Comparison of ENCODE assay signal across 1 cellular context in the genomic region with DNA sequence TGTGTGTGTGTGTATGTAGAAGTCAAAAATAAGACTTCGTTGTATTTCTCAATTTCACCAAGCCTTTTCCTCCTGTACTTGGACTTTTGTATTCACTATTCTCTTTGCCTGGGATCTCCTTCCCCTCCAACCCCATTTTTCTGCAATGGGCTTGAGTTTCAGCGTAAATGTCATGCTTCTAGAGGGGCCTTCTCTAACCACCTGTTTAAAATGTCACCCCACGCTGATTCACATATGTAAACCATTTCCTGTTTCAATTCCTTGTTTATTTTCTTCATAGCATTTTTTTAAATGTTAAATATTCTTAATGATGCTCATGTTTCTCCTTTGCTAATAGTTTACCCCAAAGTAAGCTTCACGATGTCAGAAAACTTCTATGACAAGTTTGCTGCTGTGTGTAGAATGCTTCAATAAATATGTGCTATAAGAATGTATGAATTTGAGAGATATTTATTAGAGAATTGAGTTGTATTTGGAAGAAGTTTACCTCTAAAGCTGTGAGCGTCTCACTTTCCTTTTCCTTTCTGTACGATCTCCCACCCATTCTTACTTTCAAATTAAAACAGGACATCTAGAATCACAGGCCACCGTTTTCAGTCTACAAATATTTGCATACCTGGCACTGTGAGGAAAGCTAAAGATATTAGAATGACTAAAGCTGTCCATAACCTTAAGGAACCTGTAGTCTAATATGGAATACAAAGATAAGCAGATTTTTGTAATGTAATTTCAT.
A peak's percentile ranks its signal among the peaks of the same experiment; 100 is the strongest.
TF ChIP-seq lines count a peak whose summit lies in the region.

No MANE protein-coding gene starts in this region.

TF ChIP-seq in GM12878, 131 proteins besides CTCF, POLR2A, EP300 and RAD21 (continued from another document):
- TF ChIP-seq, protein P1, sequence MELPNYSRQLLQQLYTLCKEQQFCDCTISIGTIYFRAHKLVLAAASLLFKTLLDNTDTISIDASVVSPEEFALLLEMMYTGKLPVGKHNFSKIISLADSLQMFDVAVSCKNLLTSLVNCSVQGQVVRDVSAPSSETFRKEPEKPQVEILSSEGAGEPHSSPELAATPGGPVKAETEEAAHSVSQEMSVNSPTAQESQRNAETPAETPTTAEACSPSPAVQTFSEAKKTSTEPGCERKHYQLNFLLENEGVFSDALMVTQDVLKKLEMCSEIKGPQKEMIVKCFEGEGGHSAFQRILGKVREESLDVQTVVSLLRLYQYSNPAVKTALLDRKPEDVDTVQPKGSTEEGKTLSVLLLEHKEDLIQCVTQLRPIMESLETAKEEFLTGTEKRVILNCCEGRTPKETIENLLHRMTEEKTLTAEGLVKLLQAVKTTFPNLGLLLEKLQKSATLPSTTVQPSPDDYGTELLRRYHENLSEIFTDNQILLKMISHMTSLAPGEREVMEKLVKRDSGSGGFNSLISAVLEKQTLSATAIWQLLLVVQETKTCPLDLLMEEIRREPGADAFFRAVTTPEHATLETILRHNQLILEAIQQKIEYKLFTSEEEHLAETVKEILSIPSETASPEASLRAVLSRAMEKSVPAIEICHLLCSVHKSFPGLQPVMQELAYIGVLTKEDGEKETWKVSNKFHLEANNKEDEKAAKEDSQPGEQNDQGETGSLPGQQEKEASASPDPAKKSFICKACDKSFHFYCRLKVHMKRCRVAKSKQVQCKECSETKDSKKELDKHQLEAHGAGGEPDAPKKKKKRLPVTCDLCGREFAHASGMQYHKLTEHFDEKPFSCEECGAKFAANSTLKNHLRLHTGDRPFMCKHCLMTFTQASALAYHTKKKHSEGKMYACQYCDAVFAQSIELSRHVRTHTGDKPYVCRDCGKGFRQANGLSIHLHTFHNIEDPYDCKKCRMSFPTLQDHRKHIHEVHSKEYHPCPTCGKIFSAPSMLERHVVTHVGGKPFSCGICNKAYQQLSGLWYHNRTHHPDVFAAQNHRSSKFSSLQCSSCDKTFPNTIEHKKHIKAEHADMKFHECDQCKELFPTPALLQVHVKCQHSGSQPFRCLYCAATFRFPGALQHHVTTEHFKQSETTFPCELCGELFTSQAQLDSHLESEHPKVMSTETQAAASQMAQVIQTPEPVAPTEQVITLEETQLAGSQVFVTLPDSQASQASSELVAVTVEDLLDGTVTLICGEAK (IDR thresholded peaks at IDR 0.05; ENCODE audit: borderline replicate concordance), result no peak
- peak in 1 of 2 experiments; percentile 63; a peak in 1 of 4 replicates for TF ChIP-seq ETV6 (conservative IDR thresholded peaks at IDR 0.05 in 1 of 2, IDR thresholded peaks at IDR 0.05 in 1 of 2; ENCODE audit: borderline replicate concordance in 1 of 2, low read depth in 1 of 2)
- TF ChIP-seq, protein P2, sequence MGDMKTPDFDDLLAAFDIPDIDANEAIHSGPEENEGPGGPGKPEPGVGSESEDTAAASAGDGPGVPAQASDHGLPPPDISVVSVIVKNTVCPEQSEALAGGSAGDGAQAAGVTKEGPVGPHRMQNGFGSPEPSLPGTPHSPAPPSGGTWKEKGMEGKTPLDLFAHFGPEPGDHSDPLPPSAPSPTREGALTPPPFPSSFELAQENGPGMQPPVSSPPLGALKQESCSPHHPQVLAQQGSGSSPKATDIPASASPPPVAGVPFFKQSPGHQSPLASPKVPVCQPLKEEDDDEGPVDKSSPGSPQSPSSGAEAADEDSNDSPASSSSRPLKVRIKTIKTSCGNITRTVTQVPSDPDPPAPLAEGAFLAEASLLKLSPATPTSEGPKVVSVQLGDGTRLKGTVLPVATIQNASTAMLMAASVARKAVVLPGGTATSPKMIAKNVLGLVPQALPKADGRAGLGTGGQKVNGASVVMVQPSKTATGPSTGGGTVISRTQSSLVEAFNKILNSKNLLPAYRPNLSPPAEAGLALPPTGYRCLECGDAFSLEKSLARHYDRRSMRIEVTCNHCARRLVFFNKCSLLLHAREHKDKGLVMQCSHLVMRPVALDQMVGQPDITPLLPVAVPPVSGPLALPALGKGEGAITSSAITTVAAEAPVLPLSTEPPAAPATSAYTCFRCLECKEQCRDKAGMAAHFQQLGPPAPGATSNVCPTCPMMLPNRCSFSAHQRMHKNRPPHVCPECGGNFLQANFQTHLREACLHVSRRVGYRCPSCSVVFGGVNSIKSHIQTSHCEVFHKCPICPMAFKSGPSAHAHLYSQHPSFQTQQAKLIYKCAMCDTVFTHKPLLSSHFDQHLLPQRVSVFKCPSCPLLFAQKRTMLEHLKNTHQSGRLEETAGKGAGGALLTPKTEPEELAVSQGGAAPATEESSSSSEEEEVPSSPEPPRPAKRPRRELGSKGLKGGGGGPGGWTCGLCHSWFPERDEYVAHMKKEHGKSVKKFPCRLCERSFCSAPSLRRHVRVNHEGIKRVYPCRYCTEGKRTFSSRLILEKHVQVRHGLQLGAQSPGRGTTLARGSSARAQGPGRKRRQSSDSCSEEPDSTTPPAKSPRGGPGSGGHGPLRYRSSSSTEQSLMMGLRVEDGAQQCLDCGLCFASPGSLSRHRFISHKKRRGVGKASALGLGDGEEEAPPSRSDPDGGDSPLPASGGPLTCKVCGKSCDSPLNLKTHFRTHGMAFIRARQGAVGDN (IDR thresholded peaks at IDR 0.05), result no peak
